11 cellular contexts compared by ENCODE assay signal in genomic region chr2:38509322-38509946, GRCh38.
DNase-seq lines count a peak whose midpoint lies in the region; ATAC-seq lines count a peak whose summit lies in the region.
"Had no signal": no experiment of that assay in that cellular context is flagged by ENCODE, and none has a peak within 500 bp of the region (broad histone marks: within the 10 kb centered on the region; RNA-seq: fewer than 3 reads in every experiment).

No MANE protein-coding gene starts in this region.

- H3K27ac ChIP-seq in rectal smooth muscle tissue (ENCODE audit: low read depth, low read length) = peak overlapping the region; percentile 80

- no peaks in the 10 kb centered on the region for H3K36me3 ChIP-seq in rectal smooth muscle tissue (ENCODE audit: control insufficient read depth, insufficient read depth, low read length)

- no peak overlapping the region for H3K9ac ChIP-seq in rectal smooth muscle tissue (ENCODE audit: low read length)

- peak; percentile 54 for ATAC-seq in esophagus mucosa
- ATAC-seq in HG03342 (IDR thresholded peaks at IDR 0.05; ENCODE audit: unreplicated experiment) = no peak

- peaks cover 8% of the 10 kb centered on the region for H3K27me3 Mint-ChIP-seq in activated T-helper 2 cell treated with anti-CD3 and anti-CD28 coated beads, Interferon-gamma antibody, Interleukin-2, Interleukin-4, amounts not matched to agents 10 μg/mL and 5 μg/mL and 100 μg/mL, durations not matched to agents 14 hours and 24 hours and 36 hours (ENCODE audit: low read depth)

- intact Hi-C loops in activated T-helper 2 cell treated with anti-CD3 and anti-CD28 coated beads, Interferon-gamma antibody, Interleukin-2, Interleukin-4, amounts not matched to agents 10 μg/mL and 5 μg/mL and 100 μg/mL, durations not matched to agents 14 hours and 24 hours and 36 hours (cut with micrococcal nuclease) = loop anchor here (5.0 kb wide), 1 partner anchor 527 kb away; no protein-coding TSS in a partner anchor

- H3K36me3 Mint-ChIP-seq in activated T-helper 2 cell treated with anti-CD3 and anti-CD28 coated beads, Interferon-gamma antibody, Interleukin-2, Interleukin-4, amounts not matched to agents 10 μg/mL and 5 μg/mL and 100 μg/mL, durations not matched to agents 14 hours and 24 hours and 36 hours (ENCODE audit: low read depth) = no peaks in the 10 kb centered on the region

- no peaks in the 10 kb centered on the region for H3K27me3 ChIP-seq in rectal smooth muscle tissue (ENCODE audit: control insufficient read depth, insufficient read depth, low read length)

- H3K4me1 Mint-ChIP-seq in activated T-helper 2 cell treated with anti-CD3 and anti-CD28 coated beads, Interferon-gamma antibody, Interleukin-2, Interleukin-4, amounts not matched to agents 10 μg/mL and 5 μg/mL and 100 μg/mL, durations not matched to agents 14 hours and 24 hours and 36 hours (ENCODE audit: low read depth) = peaks cover 8% of the 10 kb centered on the region

- peaks cover 23% of the 10 kb centered on the region for H3K4me1 ChIP-seq in rectal smooth muscle tissue (ENCODE audit: control insufficient read depth, insufficient read depth, low read length)

- H3K4me3 Mint-ChIP-seq in activated T-helper 2 cell treated with anti-CD3 and anti-CD28 coated beads, Interferon-gamma antibody, Interleukin-2, Interleukin-4, amounts not matched to agents 10 μg/mL and 5 μg/mL and 100 μg/mL, durations not matched to agents 14 hours and 24 hours and 36 hours (ENCODE audit: low read depth) = no peak overlapping the region
- H3K4me3 Mint-ChIP-seq: naive B cell had no signal

- DNase-seq in DMS 273 treated with DMSO at 0.1 percent for 48 hours (lab: John Stamatoyannopoulos, UW) = peak; percentile 29
- DNase-seq in NCI-H82 (lab: John Stamatoyannopoulos, UW) = peak; percentile 95
- no peak for DNase-seq in activated T-helper 2 cell treated with anti-CD3 and anti-CD28 coated beads, Interferon-gamma antibody, Interleukin-2, Interleukin-4, amounts not matched to agents 10 μg/mL and 5 μg/mL and 100 μg/mL, durations not matched to agents 14 hours and 24 hours and 36 hours (ENCODE audit: low spot score)
- no peak for DNase-seq in NCI-H510A (lab: John Stamatoyannopoulos, UW)
- DNase-seq in NOMO-1 (lab: John Stamatoyannopoulos, UW; ENCODE audit: unreplicated experiment in 2 of 2) = no peak
- DNase-seq: activated effector memory CD4-positive, alpha-beta T cell treated with anti-CD3 and anti-CD28 coated beads, Interleukin-2, amount 50 U/mL, for 16 hours; naive B cell; T-helper 2 cell had no signal

- H3K4me3 ChIP-seq in rectal smooth muscle tissue (ENCODE audit: low read length) = no peak overlapping the region

- H3K9me3 Mint-ChIP-seq in activated T-helper 2 cell treated with anti-CD3 and anti-CD28 coated beads, Interferon-gamma antibody, Interleukin-2, Interleukin-4, amounts not matched to agents 10 μg/mL and 5 μg/mL and 100 μg/mL, durations not matched to agents 14 hours and 24 hours and 36 hours = peaks cover 9% of the 10 kb centered on the region

- no peak overlapping the region for H3K27ac Mint-ChIP-seq in activated T-helper 2 cell treated with anti-CD3 and anti-CD28 coated beads, Interferon-gamma antibody, Interleukin-2, Interleukin-4, amounts not matched to agents 10 μg/mL and 5 μg/mL and 100 μg/mL, durations not matched to agents 14 hours and 24 hours and 36 hours

Comparison
In these comparisons a context has a peak if more than half of its experiments do, and no peak if none do; other contexts are left out.
1. DNase-seq: peak in DMS 273 treated with DMSO at 0.1 percent for 48 hours (single experiment) and NCI-H82 (single experiment); none in activated T-helper 2 cell treated with anti-CD3 and anti-CD28 coated beads, Interferon-gamma antibody, Interleukin-2, Interleukin-4, amounts not matched to agents 10 μg/mL and 5 μg/mL and 100 μg/mL, durations not matched to agents 14 hours and 24 hours and 36 hours (single experiment), NCI-H510A (single experiment) and NOMO-1 (0 of 2).